In genomic region chr3:11258958-11259357, GRCh38 we compare ENCODE assay signal across 1 cellular context.
TF ChIP-seq lines count a peak whose summit lies in the region.

No MANE protein-coding gene starts in this region.

TF ChIP-seq in WTC11, 78 proteins besides CTCF, POLR2A, EP300 and RAD21 (continued from another document):
- TF ChIP-seq ZNF532 (CRISPR knock-in tag; IDR thresholded peaks at IDR 0.05; ENCODE audit: borderline replicate concordance): no peak
